1 cellular context compared by ENCODE assay signal in genomic region chr13:100196380-100196779, GRCh38.
TF ChIP-seq lines count a peak whose summit lies in the region.

No MANE protein-coding gene starts in this region.

TF ChIP-seq in SK-N-SH treated with all-trans-retinoic acid at 6 μM for 48 hours, 23 proteins besides CTCF, POLR2A, EP300 and RAD21 (continued from another document):
- TF ChIP-seq TSHZ2 (CRISPR knock-in tag; IDR thresholded peaks at IDR 0.05), result no peak
- TF ChIP-seq TCF4 (CRISPR knock-in tag; IDR thresholded peaks at IDR 0.05; ENCODE audit: borderline replicate concordance), result no peak
- TF ChIP-seq ZNF565 (CRISPR knock-in tag; conservative IDR thresholded peaks at IDR 0.05; ENCODE audit: low read depth), result no peak
- TF ChIP-seq OSR1 (CRISPR knock-in tag; IDR thresholded peaks at IDR 0.05), result no peak
- no peak for TF ChIP-seq BACH2 (CRISPR knock-in tag; IDR thresholded peaks at IDR 0.05; ENCODE audit: borderline replicate concordance)
- TF ChIP-seq ZNF8 (CRISPR knock-in tag; IDR thresholded peaks at IDR 0.05), result no peak
- TF ChIP-seq RARB (CRISPR knock-in tag; IDR thresholded peaks at IDR 0.05), result no peak
- no peak for TF ChIP-seq ESRRG (CRISPR knock-in tag; IDR thresholded peaks at IDR 0.05)
